In genomic region chr10:114526112-114526496, GRCh38 we compare ENCODE assay signal across 1 cellular context.
TF ChIP-seq lines count a peak whose summit lies in the region.

No MANE protein-coding gene starts in this region.

TF ChIP-seq in HCT116, 20 proteins besides CTCF, POLR2A, EP300 and RAD21 (continued from another document):
- TF ChIP-seq REST (IDR thresholded peaks at IDR 0.05; ENCODE audit: low read depth) (no peak), SP1 (IDR thresholded peaks at IDR 0.05; ENCODE audit: low read depth) (no peak), FOSL1 (IDR thresholded peaks at IDR 0.05; ENCODE audit: low read depth) (no peak), POLR2AphosphoS5 (IDR thresholded peaks at IDR 0.05; ENCODE audit: low read depth, low read length) (no peak), ZFX (IDR thresholded peaks at IDR 0.05) (no peak), ELF1 (IDR thresholded peaks at IDR 0.05; ENCODE audit: borderline replicate concordance, low read depth) (no peak)
